In genomic region chr7:117791877-117792780, GRCh38 we compare ENCODE assay signal across 9 cellular contexts.
A peak's percentile ranks its signal among the peaks of the same experiment; 100 is the strongest.
DNase-seq lines count a peak whose midpoint lies in the region; ATAC-seq and TF ChIP-seq lines count a peak whose summit lies in the region.
"Had no signal": no experiment of that assay in that cellular context is flagged by ENCODE, and none has a peak within 500 bp of the region (broad histone marks: within the 10 kb centered on the region; RNA-seq: fewer than 3 reads in every experiment).

No MANE protein-coding gene starts in this region.

- H3K36me3 ChIP-seq in effector memory CD4-positive, alpha-beta T cell (ENCODE audit: control insufficient read depth, insufficient read depth, low read length): no peaks in the 10 kb centered on the region
- H3K36me3 ChIP-seq in neuronal stem cell (replicated peaks in 1 of 2; ENCODE audit: control insufficient read depth in 2 of 2, insufficient read depth in 2 of 2, low read length in 2 of 2): peaks cover 0 to 6% of the 10 kb centered on the region in 2 donors

- no peak overlapping the region for H4K8ac ChIP-seq in neuronal stem cell (ENCODE audit: low read depth, low read length)

- H3K14ac ChIP-seq in neuronal stem cell (ENCODE audit: low read length): no peak overlapping the region

- H2AFZ ChIP-seq in neuronal stem cell (ENCODE audit: low read length): no peak overlapping the region

- H3K79me1 ChIP-seq in neuronal stem cell (ENCODE audit: low read depth, low read length): peaks cover 4% of the 10 kb centered on the region

- ATAC-seq in GM21576 (IDR thresholded peaks at IDR 0.05; ENCODE audit: unreplicated experiment) (peak; percentile 60), HG03280 (IDR thresholded peaks at IDR 0.05; ENCODE audit: unreplicated experiment) (no peak)

- no peaks in the 10 kb centered on the region for H3K4me1 ChIP-seq in effector memory CD4-positive, alpha-beta T cell (ENCODE audit: control insufficient read depth, insufficient read depth, low read length, poor library complexity, severe bottlenecking)
- peaks cover 0 to 10% of the 10 kb centered on the region in 2 donors for H3K4me1 ChIP-seq in neuronal stem cell (ENCODE audit: control insufficient read depth in 2 of 2, insufficient read depth in 1 of 2, low read depth in 1 of 2, low read length in 2 of 2)

- H3K4me2 ChIP-seq in neuronal stem cell (ENCODE audit: insufficient read depth, low read length, poor library complexity, severe bottlenecking): no peak overlapping the region

- H3K27me3 ChIP-seq in layer of hippocampus (ENCODE audit: control insufficient read depth, insufficient read depth, low read length) (no peaks in the 10 kb centered on the region), neuronal stem cell (ENCODE audit: control insufficient read depth in 3 of 3, insufficient read depth in 3 of 3, low read depth in 1 of 3, low read length in 3 of 3) (no peaks in the 10 kb centered on the region)
- H3K27me3 ChIP-seq in effector memory CD4-positive, alpha-beta T cell (replicated peaks; ENCODE audit: control insufficient read depth, insufficient read depth, low read length, poor library complexity, severe bottlenecking): no peaks in the 10 kb centered on the region

- peak; percentile 47; the same call in 1 of the 2 replicates for TF ChIP-seq CTCF in GM12875 (IDR thresholded peaks at IDR 0.05; ENCODE audit: borderline replicate concordance, insufficient read depth, low read depth, low read length)

- no peak overlapping the region for H2AK5ac ChIP-seq in neuronal stem cell (ENCODE audit: low read depth, low read length)

- WGBS in neuronal stem cell (ENCODE audit: extremely low coverage in 2 of 2, insufficient read length in 2 of 2, insufficient replicate concordance in 1 of 2), 2 donors: no CpG with 5 or more reads among the region's 18 CpGs

- no peak overlapping the region for H2BK5ac ChIP-seq in neuronal stem cell (ENCODE audit: low read length)

- H3K9me3 ChIP-seq in effector memory CD4-positive, alpha-beta T cell (ENCODE audit: control insufficient read depth, low read length): no peaks in the 10 kb centered on the region
- no peaks in the 10 kb centered on the region for H3K9me3 ChIP-seq in neuronal stem cell (replicated peaks in 1 of 2; ENCODE audit: control insufficient read depth in 2 of 2, insufficient read depth in 1 of 2, low read depth in 1 of 2, low read length in 2 of 2)

- no peak overlapping the region for H2BK120ac ChIP-seq in neuronal stem cell (ENCODE audit: low read depth, low read length)

- H2BK12ac ChIP-seq in neuronal stem cell (ENCODE audit: low read length): no peak overlapping the region

- H3K18ac ChIP-seq in neuronal stem cell (ENCODE audit: low read length): no peak overlapping the region

- DNase-seq in HUDEP-2 (lab: John Stamatoyannopoulos, UW; ENCODE audit: unreplicated experiment in 76 of 76) (peak in 73 of 76 experiments; percentile 8 to 92 (median 51)), neuronal stem cell (ENCODE audit: low spot score) (no peak), posterior vena cava (ENCODE audit: low spot score) (no peak)
- DNase-seq in effector memory CD4-positive, alpha-beta T cell: no peak
- DNase-seq: naive B cell had no signal

- intact Hi-C loops in posterior vena cava (cut with DNase I): no loop called here

- no peak overlapping the region for H3K23ac ChIP-seq in neuronal stem cell (ENCODE audit: low read depth, low read length, poor library complexity)

- no peak overlapping the region for H2BK15ac ChIP-seq in neuronal stem cell (ENCODE audit: low read length)

- no peak overlapping the region for H3K9ac ChIP-seq in neuronal stem cell (ENCODE audit: low read depth, low read length, poor library complexity)

- H3K4me3 ChIP-seq in GM12875 (ENCODE audit: low read depth, low read length) (no peak overlapping the region), neuronal stem cell (ENCODE audit: low read length in 2 of 2) (no peak overlapping the region)
- H3K4me3 ChIP-seq in effector memory CD4-positive, alpha-beta T cell (ENCODE audit: insufficient read depth, low read depth, low read length, poor library complexity, severe bottlenecking): no peak overlapping the region

- H4K91ac ChIP-seq in neuronal stem cell (ENCODE audit: low read depth, low read length, poor library complexity): no peak overlapping the region

- peak overlapping the region; percentile 42 for H3K27ac ChIP-seq in layer of hippocampus (ENCODE audit: low read depth, low read length)
- no peak overlapping the region for H3K27ac ChIP-seq in effector memory CD4-positive, alpha-beta T cell (ENCODE audit: insufficient read depth, low read length, poor library complexity, severe bottlenecking)
- no peak overlapping the region for H3K27ac ChIP-seq in neuronal stem cell (replicated peaks; ENCODE audit: low read length)

- no peak overlapping the region for H3K4ac ChIP-seq in neuronal stem cell (ENCODE audit: low read length)

Comparison
In these comparisons a context has a peak if more than half of its experiments do, and no peak if none do; other contexts are left out.
1. DNase-seq: peak in HUDEP-2 (73 of 76); none in effector memory CD4-positive, alpha-beta T cell (0 of 3), neuronal stem cell (single experiment) and posterior vena cava (single experiment).